ENCODE assay signal across 16 cellular contexts in genomic region chr22:38694945-38695344, GRCh38. TPM values are rescaled to one million over a fixed set of nuclear protein-coding genes. Genes with fewer than 3 reads are reported as not detected.
A peak's percentile ranks its signal among the peaks of the same experiment; 100 is the strongest.
DNase-seq lines count a peak whose midpoint lies in the region; ATAC-seq and TF ChIP-seq lines count a peak whose summit lies in the region.
"Had no signal": no experiment of that assay in that cellular context is flagged by ENCODE, and none has a peak within 500 bp of the region (broad histone marks: within the 10 kb centered on the region; RNA-seq: fewer than 3 reads in every experiment).

No MANE protein-coding gene starts in this region.

- H3K27me3 Mint-ChIP-seq in activated T-cell treated with anti-CD3 and anti-CD28 coated beads, Interleukin-2, amount 50 U/mL, for 24 hours, result no peaks in the 10 kb centered on the region
- H3K27me3 Mint-ChIP-seq in activated T-helper 17 cell treated with anti-CD3 and anti-CD28 coated beads, Interleukin-2, amount 50 U/mL, for 72 hours, result no peaks in the 10 kb centered on the region

- H3K27me3 ChIP-seq in subcutaneous abdominal adipose tissue (ENCODE audit: control insufficient read depth in 5 of 5, insufficient read depth in 4 of 5, low read length in 5 of 5) (no peaks in the 10 kb centered on the region), breast epithelium (no peaks in the 10 kb centered on the region), tibial nerve (no peaks in the 10 kb centered on the region)
- H3K27me3 ChIP-seq: adrenal gland, vagina had no signal

- WGBS in tibial nerve, 2 donors, result 67 to 69% methylated on average over 3 of the region's 3 CpGs

- H3K9me3 ChIP-seq in subcutaneous abdominal adipose tissue (ENCODE audit: control insufficient read depth in 5 of 5, low read length in 5 of 5) (no peaks in the 10 kb centered on the region), breast epithelium (no peaks in the 10 kb centered on the region), tibial nerve (no peaks in the 10 kb centered on the region)
- H3K9me3 ChIP-seq: adrenal gland, vagina had no signal

- no peak overlapping the region for H3K4me3 ChIP-seq in fibroblast of the aortic adventitia (ENCODE audit: low read depth, low read length)
- no peak overlapping the region for H3K4me3 ChIP-seq in subcutaneous abdominal adipose tissue (ENCODE audit: low read depth in 1 of 5, low read length in 5 of 5)
- H3K4me3 ChIP-seq in breast epithelium, result no peak overlapping the region
- H3K4me3 ChIP-seq in tibial nerve, result no peak overlapping the region
- H3K4me3 ChIP-seq: adrenal gland, lung, vagina had no signal

- peaks cover 76% of the 10 kb centered on the region for H3K4me1 Mint-ChIP-seq in activated T-cell treated with anti-CD3 and anti-CD28 coated beads, Interleukin-2, amount 50 U/mL, for 24 hours (ENCODE audit: low read depth)
- H3K4me1 Mint-ChIP-seq in activated T-helper 17 cell treated with anti-CD3 and anti-CD28 coated beads, Interleukin-2, amount 50 U/mL, for 72 hours, result peaks cover 41% of the 10 kb centered on the region

- no peak for DNase-seq in activated T-cell treated with anti-CD3 and anti-CD28 coated beads, Interleukin-2, amount 50 U/mL, for 24 hours
- DNase-seq in activated T-cell treated with anti-CD3 and anti-CD28 coated beads for 4 hours (no peak), fibroblast of the aortic adventitia (ENCODE audit: low read depth) (peak; percentile 23), breast epithelium (ENCODE audit: low spot score in 2 of 2) (no peak), SK-N-DZ (ENCODE audit: low spot score) (no peak), tibial nerve (ENCODE audit: low spot score in 2 of 2) (no peak)
- DNase-seq: activated CD8-positive, alpha-beta memory T cell treated with anti-CD3 and anti-CD28 coated beads for 24 hours; adrenal gland; NCI-H1048; nephron progenitor cell; retina; SHP77 had no signal

- H3K4me3 Mint-ChIP-seq in activated T-cell treated with anti-CD3 and anti-CD28 coated beads, Interleukin-2, amount 50 U/mL, for 24 hours, result no peak overlapping the region
- H3K4me3 Mint-ChIP-seq in activated T-helper 17 cell treated with anti-CD3 and anti-CD28 coated beads, Interleukin-2, amount 50 U/mL, for 72 hours, result peak overlapping the region; percentile 52
- H3K4me3 Mint-ChIP-seq: nephron progenitor cell had no signal

- H3K4me1 ChIP-seq in subcutaneous abdominal adipose tissue (ENCODE audit: control insufficient read depth in 5 of 5, insufficient read depth in 5 of 5, low read length in 5 of 5) (peaks cover 10 to 50% (median 41%) of the 10 kb centered on the region in 5 donors), breast epithelium (peaks cover 0 to 30% of the 10 kb centered on the region in 2 donors), tibial nerve (peaks cover 0 to 72% (median 39%) of the 10 kb centered on the region in 4 donors)

- H3K9ac ChIP-seq in subcutaneous abdominal adipose tissue (ENCODE audit: low read length in 5 of 5), result no peak overlapping the region

- H3K36me3 Mint-ChIP-seq in activated T-cell treated with anti-CD3 and anti-CD28 coated beads, Interleukin-2, amount 50 U/mL, for 24 hours (ENCODE audit: low read depth), result peaks cover 90% of the 10 kb centered on the region
- peaks cover 95% of the 10 kb centered on the region for H3K36me3 Mint-ChIP-seq in activated T-helper 17 cell treated with anti-CD3 and anti-CD28 coated beads, Interleukin-2, amount 50 U/mL, for 72 hours (ENCODE audit: low read depth)

- H3K9me3 Mint-ChIP-seq in activated T-cell treated with anti-CD3 and anti-CD28 coated beads, Interleukin-2, amount 50 U/mL, for 24 hours, result no peaks in the 10 kb centered on the region
- H3K9me3 Mint-ChIP-seq in activated T-helper 17 cell treated with anti-CD3 and anti-CD28 coated beads, Interleukin-2, amount 50 U/mL, for 72 hours, result no peaks in the 10 kb centered on the region
- H3K9me3 Mint-ChIP-seq: nephron progenitor cell had no signal

- TF ChIP-seq POLR2A in breast epithelium (IDR thresholded peaks at IDR 0.05), result no peak
- TF ChIP-seq POLR2A in tibial nerve (IDR thresholded peaks at IDR 0.05), result no peak

- intact Hi-C loops in breast epithelium (cut with DNase I; ENCODE audit: low total_unique reads), result no loop called here

- TF ChIP-seq CTCF in fibroblast of the aortic adventitia (IDR thresholded peaks at IDR 0.05; ENCODE audit: insufficient read depth, low read length) (no peak), breast epithelium (IDR thresholded peaks at IDR 0.05) (no peak), tibial nerve (IDR thresholded peaks at IDR 0.05) (no peak)

- peak; percentile 6 for ATAC-seq in activated T-helper 17 cell treated with anti-CD3 and anti-CD28 coated beads, Interleukin-2, amount 50 U/mL, for 72 hours (replicated peaks)

- H3K36me3 ChIP-seq in subcutaneous abdominal adipose tissue (ENCODE audit: control insufficient read depth in 5 of 5, insufficient read depth in 5 of 5, low read length in 5 of 5) (peaks cover 0 to 26% (median 6%) of the 10 kb centered on the region in 5 donors), breast epithelium (no peaks in the 10 kb centered on the region), tibial nerve (peaks cover 0 to 40% (median 0%) of the 10 kb centered on the region in 3 donors)

- peak overlapping the region; percentile 79 for H3K27ac Mint-ChIP-seq in activated T-cell treated with anti-CD3 and anti-CD28 coated beads, Interleukin-2, amount 50 U/mL, for 24 hours
- H3K27ac Mint-ChIP-seq in activated T-helper 17 cell treated with anti-CD3 and anti-CD28 coated beads, Interleukin-2, amount 50 U/mL, for 72 hours, result no peak overlapping the region
- H3K27ac Mint-ChIP-seq: nephron progenitor cell had no signal

- no peak for TF ChIP-seq EP300 in tibial nerve (IDR thresholded peaks at IDR 0.05)

- H3K27ac ChIP-seq in subcutaneous abdominal adipose tissue (ENCODE audit: low read depth, low read length) (peak overlapping the region; percentile 1), breast epithelium (no peak overlapping the region), tibial nerve (peak overlapping the region in 1 of 4 donors; percentile 66)
- H3K27ac ChIP-seq: adrenal gland had no signal

RNA-seq across cellular contexts. Expression of gene JOSD1, which starts 5.8 kb away (rescaled TPM):
- 100 to 1,000 TPM in 1 of 2 donors, 10 to 100 TPM in 1; 80.1 to 104 TPM for total RNA-seq in activated T-helper 17 cell treated with anti-CD3 and anti-CD28 coated beads, Interleukin-2, amount 50 U/mL, for 72 hours
- total RNA-seq in fibroblast of the aortic adventitia (ENCODE audit: low replicate concordance), result 56.4 and 61.2 TPM in 2 replicates
- 10 to 100 TPM; 60.5 to 80.8 (median 61.3) TPM for total RNA-seq in breast epithelium
- 55.5 and 61.2 TPM in 2 replicates for polyA plus RNA-seq in SK-N-DZ (2014; cell fraction: cytosol; rRNA removed)
- polyA plus RNA-seq in SK-N-DZ (2014; cell fraction: nucleus; rRNA removed), result 41.2 and 43.9 TPM in 2 replicates
- total RNA-seq in tibial nerve, result 10 to 100 TPM; 50.7 to 86.4 (median 76.0) TPM

RNA-seq across cellular contexts. Expression of gene GTPBP1, which starts 10.8 kb away (rescaled TPM):
- 10 to 100 TPM; 70.6 to 92.3 TPM for total RNA-seq in activated T-helper 17 cell treated with anti-CD3 and anti-CD28 coated beads, Interleukin-2, amount 50 U/mL, for 72 hours
- 19.6 and 26.8 TPM in 2 replicates for total RNA-seq in fibroblast of the aortic adventitia (ENCODE audit: low replicate concordance)
- 10 to 100 TPM; 32.3 to 58.7 (median 56.9) TPM for total RNA-seq in breast epithelium
- polyA plus RNA-seq in SK-N-DZ (2014; cell fraction: cytosol; rRNA removed), result 56.2 and 67.9 TPM in 2 replicates
- 43.1 and 57.0 TPM in 2 replicates for polyA plus RNA-seq in SK-N-DZ (2014; cell fraction: nucleus; rRNA removed)
- 10 to 100 TPM; 46.0 to 72.0 (median 56.6) TPM for total RNA-seq in tibial nerve

RNA-seq across cellular contexts. Expression of gene TOMM22, which starts 13.2 kb away (rescaled TPM):
- 100 to 1,000 TPM in 1 of 2 donors, 10 to 100 TPM in 1; 59.9 to 138 TPM for total RNA-seq in activated T-helper 17 cell treated with anti-CD3 and anti-CD28 coated beads, Interleukin-2, amount 50 U/mL, for 72 hours
- total RNA-seq in fibroblast of the aortic adventitia (ENCODE audit: low replicate concordance) (32.2 and 70.4 TPM in 2 replicates), breast epithelium (10 to 100 TPM; 30.6 to 37.3 (median 32.8) TPM), tibial nerve (10 to 100 TPM; 23.1 to 28.5 (median 27.1) TPM)
- polyA plus RNA-seq in SK-N-DZ (2014; cell fraction: cytosol; rRNA removed), result 105 and 133 TPM in 2 replicates
- polyA plus RNA-seq in SK-N-DZ (2014; cell fraction: nucleus; rRNA removed), result 59.6 and 63.5 TPM in 2 replicates

RNA-seq across cellular contexts. Expression of gene CBY1, which starts 38.5 kb away (rescaled TPM):
- total RNA-seq in activated T-helper 17 cell treated with anti-CD3 and anti-CD28 coated beads, Interleukin-2, amount 50 U/mL, for 72 hours, result 10 to 100 TPM; 10.4 to 11.5 TPM
- total RNA-seq in fibroblast of the aortic adventitia (ENCODE audit: low replicate concordance) (14.3 and 19.4 TPM in 2 replicates), breast epithelium (10 to 100 TPM; 18.1 to 21.1 (median 20.0) TPM), tibial nerve (10 to 100 TPM; 13.5 to 24.3 (median 17.8) TPM)
- 10.0 and 14.1 TPM in 2 replicates for polyA plus RNA-seq in SK-N-DZ (2014; cell fraction: cytosol; rRNA removed)
- 12.8 and 19.8 TPM in 2 replicates for polyA plus RNA-seq in SK-N-DZ (2014; cell fraction: nucleus; rRNA removed)

RNA-seq across cellular contexts. Expression of gene FAM227A, which starts 38.8 kb away (rescaled TPM):
- total RNA-seq in activated T-helper 17 cell treated with anti-CD3 and anti-CD28 coated beads, Interleukin-2, amount 50 U/mL, for 72 hours, result under 1 TPM; 0.45 to 0.63 TPM
- total RNA-seq in fibroblast of the aortic adventitia (ENCODE audit: low replicate concordance) (0.74 and 2.0 TPM in 2 replicates), breast epithelium (1 to 10 TPM in 2 of 3 donors, under 1 TPM in 1; 0.16 to 7.9 (median 6.3) TPM), tibial nerve (10 to 100 TPM in 2 of 4 donors, 1 to 10 TPM in 2; 1.3 to 10.2 (median 6.7) TPM)
- 4.5 and 7.7 TPM in 2 replicates for polyA plus RNA-seq in SK-N-DZ (2014; cell fraction: cytosol; rRNA removed)
- polyA plus RNA-seq in SK-N-DZ (2014; cell fraction: nucleus; rRNA removed), result 17.0 and 27.9 TPM in 2 replicates
